ENCODE assay signal across 1 cellular context in the genomic region with DNA sequence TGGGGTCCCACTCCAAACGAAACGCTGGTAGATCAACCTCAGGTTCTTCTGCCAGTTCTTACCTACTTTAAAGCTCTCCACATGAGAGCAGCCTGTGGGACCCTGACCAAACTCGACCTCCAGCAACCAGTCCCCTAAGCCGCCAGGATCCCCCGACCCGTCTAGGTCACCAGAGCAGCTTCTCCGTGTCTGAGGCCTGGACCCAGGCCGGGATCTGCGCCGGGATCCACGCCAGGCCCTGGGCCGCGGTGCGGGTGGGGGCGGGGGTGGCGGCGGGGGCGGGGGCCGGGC.
TF ChIP-seq lines count a peak whose summit lies in the region.

No MANE protein-coding gene starts in this region.

TF ChIP-seq in SK-N-SH, 30 proteins besides CTCF, POLR2A, EP300 and RAD21 (continued from another document):
- no peak for TF ChIP-seq FOSL2 (IDR thresholded peaks at IDR 0.05; ENCODE audit: borderline replicate concordance, low read depth)
- TF ChIP-seq, protein P1, sequence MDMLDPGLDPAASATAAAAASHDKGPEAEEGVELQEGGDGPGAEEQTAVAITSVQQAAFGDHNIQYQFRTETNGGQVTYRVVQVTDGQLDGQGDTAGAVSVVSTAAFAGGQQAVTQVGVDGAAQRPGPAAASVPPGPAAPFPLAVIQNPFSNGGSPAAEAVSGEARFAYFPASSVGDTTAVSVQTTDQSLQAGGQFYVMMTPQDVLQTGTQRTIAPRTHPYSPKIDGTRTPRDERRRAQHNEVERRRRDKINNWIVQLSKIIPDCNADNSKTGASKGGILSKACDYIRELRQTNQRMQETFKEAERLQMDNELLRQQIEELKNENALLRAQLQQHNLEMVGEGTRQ (IDR thresholded peaks at IDR 0.05; ENCODE audit: borderline replicate concordance, low read depth, low read length): no peak
- TF ChIP-seq TAF1 (IDR thresholded peaks at IDR 0.05; ENCODE audit: borderline replicate concordance, low read depth, low read length): no peak
- TF ChIP-seq RCOR1 (IDR thresholded peaks at IDR 0.05; ENCODE audit: low read length): no peak
- TF ChIP-seq, protein P2, sequence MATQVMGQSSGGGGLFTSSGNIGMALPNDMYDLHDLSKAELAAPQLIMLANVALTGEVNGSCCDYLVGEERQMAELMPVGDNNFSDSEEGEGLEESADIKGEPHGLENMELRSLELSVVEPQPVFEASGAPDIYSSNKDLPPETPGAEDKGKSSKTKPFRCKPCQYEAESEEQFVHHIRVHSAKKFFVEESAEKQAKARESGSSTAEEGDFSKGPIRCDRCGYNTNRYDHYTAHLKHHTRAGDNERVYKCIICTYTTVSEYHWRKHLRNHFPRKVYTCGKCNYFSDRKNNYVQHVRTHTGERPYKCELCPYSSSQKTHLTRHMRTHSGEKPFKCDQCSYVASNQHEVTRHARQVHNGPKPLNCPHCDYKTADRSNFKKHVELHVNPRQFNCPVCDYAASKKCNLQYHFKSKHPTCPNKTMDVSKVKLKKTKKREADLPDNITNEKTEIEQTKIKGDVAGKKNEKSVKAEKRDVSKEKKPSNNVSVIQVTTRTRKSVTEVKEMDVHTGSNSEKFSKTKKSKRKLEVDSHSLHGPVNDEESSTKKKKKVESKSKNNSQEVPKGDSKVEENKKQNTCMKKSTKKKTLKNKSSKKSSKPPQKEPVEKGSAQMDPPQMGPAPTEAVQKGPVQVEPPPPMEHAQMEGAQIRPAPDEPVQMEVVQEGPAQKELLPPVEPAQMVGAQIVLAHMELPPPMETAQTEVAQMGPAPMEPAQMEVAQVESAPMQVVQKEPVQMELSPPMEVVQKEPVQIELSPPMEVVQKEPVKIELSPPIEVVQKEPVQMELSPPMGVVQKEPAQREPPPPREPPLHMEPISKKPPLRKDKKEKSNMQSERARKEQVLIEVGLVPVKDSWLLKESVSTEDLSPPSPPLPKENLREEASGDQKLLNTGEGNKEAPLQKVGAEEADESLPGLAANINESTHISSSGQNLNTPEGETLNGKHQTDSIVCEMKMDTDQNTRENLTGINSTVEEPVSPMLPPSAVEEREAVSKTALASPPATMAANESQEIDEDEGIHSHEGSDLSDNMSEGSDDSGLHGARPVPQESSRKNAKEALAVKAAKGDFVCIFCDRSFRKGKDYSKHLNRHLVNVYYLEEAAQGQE (IDR thresholded peaks at IDR 0.05; ENCODE audit: low read depth, low read length): no peak
- TF ChIP-seq TEAD4 (IDR thresholded peaks at IDR 0.05; ENCODE audit: borderline replicate concordance, insufficient read depth): no peak
- no peak for TF ChIP-seq ELF1 (IDR thresholded peaks at IDR 0.05)
- no peak for TF ChIP-seq MXI1 (IDR thresholded peaks at IDR 0.05; ENCODE audit: low read depth, low read length)
- TF ChIP-seq GATA2 (CRISPR knock-in tag; IDR thresholded peaks at IDR 0.05): no peak
TF ChIP-seq in SK-N-SH: peak in this region for 0.
